Comparison of ENCODE assay signal across 37 cellular contexts in genomic region chr17:49869038-49869374, GRCh38. TPM values are rescaled to one million over a fixed set of nuclear protein-coding genes. Genes with fewer than 3 reads are reported as not detected.
"Had no signal": no experiment of that assay in that cellular context is flagged by ENCODE, and none has a peak within 500 bp of the region (broad histone marks: within the 10 kb centered on the region; RNA-seq: fewer than 3 reads in every experiment).

No MANE protein-coding gene starts in this region.

- DNase-seq: activated CD4-positive, alpha-beta T cell treated with anti-CD3 and anti-CD28 coated beads, Interleukin-2, amount 10 ng/mL, durations not matched to agents 24 days and 14 days; activated CD4-positive, alpha-beta T cell treated with anti-CD3 and anti-CD28 coated beads, Interleukin-2, amount 50 U/mL, for 4 hours; activated CD8-positive, alpha-beta T cell treated with anti-CD3 and anti-CD28 coated beads for 36 hours; activated effector memory CD4-positive, alpha-beta T cell treated with anti-CD3 and anti-CD28 coated beads, Interleukin-2, amount 50 U/mL, for 16 hours; activated naive CD4-positive, alpha-beta T cell treated with Interleukin-2 at 50 U/mL for 16 hours; activated naive CD8-positive, alpha-beta T cell treated with anti-CD3 and anti-CD28 coated beads, Interleukin-2, amount 10 ng/mL, durations not matched to agents 7 days and 5 days; activated T-cell treated with anti-CD3 and anti-CD28 coated beads, Interleukin-2, amount 50 U/mL, for 1 hour; activated T-cell treated with anti-CD3 and anti-CD28 coated beads, Interleukin-2, amount 50 U/mL, for 72 hours; amygdala; body of pancreas; cerebellar nuclear complex; Kasumi-1; MM.1S; MV-4-11; NCI-H1092; NCI-H1436 treated with DMSO at 0.1 percent for 48 hours; NCI-H1694 treated with DMSO at 0.1 percent for 48 hours; NCI-H2029 treated with DMSO at 0.1 percent for 48 hours; NCI-H2107; NCI-H2171; NCI-H510A; NCI-H526; NCI-H748 treated with DMSO at 0.1 percent for 48 hours; NK-92 treated with Interleukin-12 subunit alpha and Interleukin-12 subunit beta, amount 100 ng/mL, for 24 hours; PC-3; Peyer's patch; RPMI8226; SHP77 treated with DMSO at 0.1 percent for 48 hours; SK-N-SH had no signal

- H3K27me3 ChIP-seq: ascending aorta, body of pancreas, breast epithelium, Peyer's patch had no signal

- H3K4me3 ChIP-seq: ascending aorta, body of pancreas, breast epithelium, Peyer's patch, SJSA1 had no signal

- H3K36me3 ChIP-seq: ascending aorta, breast epithelium, Peyer's patch, SJSA1 had no signal

- H3K4me2 ChIP-seq: SK-N-SH had no signal

- H3K4me3 Mint-ChIP-seq: activated CD4-positive, alpha-beta T cell treated with anti-CD3 and anti-CD28 coated beads, Interleukin-2, amount 10 ng/mL, durations not matched to agents 24 days and 14 days; activated CD8-positive, alpha-beta T cell treated with anti-CD3 and anti-CD28 coated beads for 36 hours; activated naive CD4-positive, alpha-beta T cell treated with anti-CD3 and anti-CD28 coated beads, Interleukin-2, amount 50 U/mL, for 24 hours; activated naive CD8-positive, alpha-beta T cell treated with anti-CD3 and anti-CD28 coated beads, Interleukin-2, amount 10 ng/mL, durations not matched to agents 7 days and 5 days; activated T-cell treated with anti-CD3 and anti-CD28 coated beads, Interleukin-2, amount 50 U/mL, for 72 hours; activated T-helper 17 cell treated with anti-CD3 and anti-CD28 coated beads, Interleukin-2, amount 50 U/mL, for 72 hours; T-helper 1 cell treated with Interleukin-12 subunit alpha and Interleukin-12 subunit beta and Interleukin-4 antibody, amounts not matched to agents 30 μg/mL and 1 μg/mL, for 36 hours; T-helper 2 cell treated with Interferon-gamma antibody and Interleukin-4, amounts not matched to agents 5 μg/mL and 100 μg/mL, for 36 hours had no signal

- H3K36me3 Mint-ChIP-seq: activated naive CD4-positive, alpha-beta T cell treated with anti-CD3 and anti-CD28 coated beads, Interleukin-2, amount 50 U/mL, for 24 hours; activated naive CD8-positive, alpha-beta T cell treated with anti-CD3 and anti-CD28 coated beads, Interleukin-2, amount 10 ng/mL, durations not matched to agents 7 days and 5 days had no signal

- H3K4me1 ChIP-seq: ascending aorta, body of pancreas, breast epithelium, Peyer's patch had no signal

- H3K27ac Mint-ChIP-seq: activated CD4-positive, alpha-beta T cell treated with anti-CD3 and anti-CD28 coated beads, Interleukin-2, amount 10 ng/mL, durations not matched to agents 24 days and 14 days; activated CD8-positive, alpha-beta T cell treated with anti-CD3 and anti-CD28 coated beads for 36 hours; activated naive CD4-positive, alpha-beta T cell treated with anti-CD3 and anti-CD28 coated beads, Interleukin-2, amount 50 U/mL, for 24 hours; activated naive CD8-positive, alpha-beta T cell treated with anti-CD3 and anti-CD28 coated beads, Interleukin-2, amount 10 ng/mL, durations not matched to agents 7 days and 5 days; activated T-cell treated with anti-CD3 and anti-CD28 coated beads, Interleukin-2, amount 50 U/mL, for 72 hours; activated T-helper 17 cell treated with anti-CD3 and anti-CD28 coated beads, Interleukin-2, amount 50 U/mL, for 72 hours; T-helper 1 cell treated with Interleukin-12 subunit alpha and Interleukin-12 subunit beta and Interleukin-4 antibody, amounts not matched to agents 30 μg/mL and 1 μg/mL, for 36 hours; T-helper 2 cell treated with Interferon-gamma antibody and Interleukin-4, amounts not matched to agents 5 μg/mL and 100 μg/mL, for 36 hours had no signal

- H3K9me3 ChIP-seq: ascending aorta, body of pancreas, breast epithelium, Peyer's patch, SJSA1, SK-N-SH had no signal

- H3K4me1 Mint-ChIP-seq: activated T-helper 17 cell treated with anti-CD3 and anti-CD28 coated beads, Interleukin-2, amount 50 U/mL, for 72 hours had no signal

- H3K9ac ChIP-seq: SK-N-SH had no signal

- H3K9me3 Mint-ChIP-seq: activated CD4-positive, alpha-beta T cell treated with anti-CD3 and anti-CD28 coated beads, Interleukin-2, amount 10 ng/mL, durations not matched to agents 24 days and 14 days; activated CD8-positive, alpha-beta T cell treated with anti-CD3 and anti-CD28 coated beads for 36 hours; activated naive CD4-positive, alpha-beta T cell treated with anti-CD3 and anti-CD28 coated beads, Interleukin-2, amount 50 U/mL, for 24 hours; activated naive CD8-positive, alpha-beta T cell treated with anti-CD3 and anti-CD28 coated beads, Interleukin-2, amount 10 ng/mL, durations not matched to agents 7 days and 5 days; activated T-cell treated with anti-CD3 and anti-CD28 coated beads, Interleukin-2, amount 50 U/mL, for 72 hours; activated T-helper 17 cell treated with anti-CD3 and anti-CD28 coated beads, Interleukin-2, amount 50 U/mL, for 72 hours; T-helper 1 cell treated with Interleukin-12 subunit alpha and Interleukin-12 subunit beta and Interleukin-4 antibody, amounts not matched to agents 30 μg/mL and 1 μg/mL, for 36 hours; T-helper 2 cell treated with Interferon-gamma antibody and Interleukin-4, amounts not matched to agents 5 μg/mL and 100 μg/mL, for 36 hours had no signal

- ATAC-seq: activated CD8-positive, alpha-beta T cell treated with anti-CD3 and anti-CD28 coated beads for 36 hours; activated T-cell treated with anti-CD3 and anti-CD28 coated beads, Interleukin-2, amount 50 U/mL, for 72 hours; activated T-helper 17 cell treated with anti-CD3 and anti-CD28 coated beads, Interleukin-2, amount 50 U/mL, for 72 hours; body of pancreas; PC-3 had no signal

- H3K27ac ChIP-seq: ascending aorta, body of pancreas, breast epithelium, Peyer's patch, SJSA1 had no signal

- H3K27me3 Mint-ChIP-seq: activated CD4-positive, alpha-beta T cell treated with anti-CD3 and anti-CD28 coated beads, Interleukin-2, amount 10 ng/mL, durations not matched to agents 24 days and 14 days; activated CD8-positive, alpha-beta T cell treated with anti-CD3 and anti-CD28 coated beads for 36 hours; activated naive CD4-positive, alpha-beta T cell treated with anti-CD3 and anti-CD28 coated beads, Interleukin-2, amount 50 U/mL, for 24 hours; activated naive CD8-positive, alpha-beta T cell treated with anti-CD3 and anti-CD28 coated beads, Interleukin-2, amount 10 ng/mL, durations not matched to agents 7 days and 5 days had no signal

RNA-seq across cellular contexts. Expression of gene TAC4, which starts 21.1 kb away (rescaled TPM):
- polyA plus RNA-seq: adipose tissue, SK-N-SH had no signal
